Comparison of ENCODE assay signal across 17 cellular contexts in genomic region chr3:197178998-197179397, GRCh38.
DNase-seq lines count a peak whose midpoint lies in the region; ATAC-seq and TF ChIP-seq lines count a peak whose summit lies in the region.
"Had no signal": no experiment of that assay in that cellular context is flagged by ENCODE, and none has a peak within 500 bp of the region (broad histone marks: within the 10 kb centered on the region; RNA-seq: fewer than 3 reads in every experiment).

No MANE protein-coding gene starts in this region.

- H3K4me1 ChIP-seq in subcutaneous abdominal adipose tissue (ENCODE audit: control insufficient read depth in 5 of 5, insufficient read depth in 5 of 5, low read length in 5 of 5) = peaks cover 0 to 74% (median 27%) of the 10 kb centered on the region in 5 donors
- H3K4me1 ChIP-seq: A549 had no signal

- TF ChIP-seq CTCF in SU-DHL-6 (IDR thresholded peaks at IDR 0.05; ENCODE audit: insufficient read depth, low read length, poor library complexity, severe bottlenecking) (no peak), dorsolateral prefrontal cortex (IDR thresholded peaks at IDR 0.05 in 54 of 56, conservative IDR thresholded peaks at IDR 0.05 in 2 of 56; ENCODE audit: low read depth in 1 of 56, partially characterized antibody in 56 of 56) (no peak)

- no peak for DNase-seq in left ventricle myocardium superior
- DNase-seq in Right ventricle myocardium superior = no peak
- DNase-seq in dorsolateral prefrontal cortex = no peak
- DNase-seq in stimulated activated CD8-positive, alpha-beta memory T cell treated with anti-CD3 and anti-CD28 coated beads, Interleukin-4, amount 100 ng/mL, for 48 hours = no peak
- no peak for DNase-seq in DMS79 (lab: John Stamatoyannopoulos, UW)
- DNase-seq: BE2C; CD4-positive, alpha-beta memory T cell; DMS153; DND-41; GDM1; HCEC 1CT; HFFc6 had no signal

- H3K4me3 ChIP-seq in SU-DHL-6 (ENCODE audit: insufficient read depth, low read length, poor library complexity, severe bottlenecking) = peak overlapping the region; percentile 85
- H3K4me3 ChIP-seq in dorsolateral prefrontal cortex = peak overlapping the region in 36 of 59 donors; percentile 0 to 63 (median 22)
- no peak overlapping the region for H3K4me3 ChIP-seq in subcutaneous abdominal adipose tissue (ENCODE audit: low read depth in 1 of 5, low read length in 5 of 5)
- H3K4me3 ChIP-seq: A549 had no signal

- peak overlapping the region; percentile 71 for H3K9ac ChIP-seq in SU-DHL-6 (ENCODE audit: low read length)
- H3K9ac ChIP-seq in subcutaneous abdominal adipose tissue (ENCODE audit: low read length in 5 of 5) = no peak overlapping the region

- H2AFZ ChIP-seq in SU-DHL-6 (ENCODE audit: low read depth, low read length, severe bottlenecking) = no peak overlapping the region

- H4K20me1 ChIP-seq in SU-DHL-6 (ENCODE audit: low read depth, low read length) = no peaks in the 10 kb centered on the region

- peak overlapping the region; percentile 93 for H3K27ac ChIP-seq in SU-DHL-6 (ENCODE audit: low read depth, low read length)
- peak overlapping the region in 7 of 59 donors; percentile 3 to 52 (median 39) for H3K27ac ChIP-seq in dorsolateral prefrontal cortex
- peak overlapping the region; percentile 86 for H3K27ac ChIP-seq in subcutaneous abdominal adipose tissue (ENCODE audit: low read depth, low read length)
- H3K27ac ChIP-seq: A549, C4-2B, HL-60 had no signal

- H3K36me3 ChIP-seq in SU-DHL-6 (ENCODE audit: low read length) (peaks cover 7% of the 10 kb centered on the region; the same call in 1 of the 2 replicates), subcutaneous abdominal adipose tissue (ENCODE audit: control insufficient read depth in 5 of 5, insufficient read depth in 5 of 5, low read length in 5 of 5) (no peaks in the 10 kb centered on the region)

- ATAC-seq in left ventricle myocardium superior (peak; percentile 43), Right ventricle myocardium superior (ENCODE audit: poor library complexity) (no peak)
- ATAC-seq: A549 had no signal

- intact Hi-C loops in left ventricle myocardium superior (cut with micrococcal nuclease) = no loop called here
- intact Hi-C loops in Right ventricle myocardium superior (cut with DNase I) = no loop called here
- intact Hi-C loops in dorsolateral prefrontal cortex (cut with DNase I) = loop anchor here in 1 of 2 donors (10.0 kb wide), 1 partner anchor 54 kb away; no protein-coding TSS in a partner anchor

- H3K79me2 ChIP-seq in SU-DHL-6 (ENCODE audit: insufficient read depth, low read length) = peaks cover 97% of the 10 kb centered on the region

- no peaks in the 10 kb centered on the region for H3K9me2 ChIP-seq in SU-DHL-6 (replicated peaks; ENCODE audit: insufficient read depth, low read length)

- peak overlapping the region; percentile 97 for H3K4me2 ChIP-seq in SU-DHL-6 (ENCODE audit: low read depth, low read length, poor library complexity, severe bottlenecking)
- H3K4me2 ChIP-seq: A549 had no signal

- peaks cover 71% of the 10 kb centered on the region for H3F3A ChIP-seq in SU-DHL-6 (ENCODE audit: insufficient read depth)

- H3K27me3 ChIP-seq in SU-DHL-6 (ENCODE audit: low read length) = no peaks in the 10 kb centered on the region
- no peaks in the 10 kb centered on the region for H3K27me3 ChIP-seq in dorsolateral prefrontal cortex
- H3K27me3 ChIP-seq in subcutaneous abdominal adipose tissue (ENCODE audit: control insufficient read depth in 5 of 5, insufficient read depth in 4 of 5, low read length in 5 of 5) = no peaks in the 10 kb centered on the region
- H3K27me3 ChIP-seq: BE2C had no signal

- H3K9me3 ChIP-seq in SU-DHL-6 (ENCODE audit: insufficient read depth, low read length) (no peaks in the 10 kb centered on the region), subcutaneous abdominal adipose tissue (ENCODE audit: control insufficient read depth in 5 of 5, low read length in 5 of 5) (no peaks in the 10 kb centered on the region)
- H3K9me3 ChIP-seq: A549, BE2C had no signal

Comparison
In these comparisons a context has a peak if more than half of its experiments do, and no peak if none do; other contexts are left out.
1. H3K4me3 ChIP-seq: peak in SU-DHL-6 (single experiment) and dorsolateral prefrontal cortex (36 of 59); none in subcutaneous abdominal adipose tissue (0 of 5).